Comparison of ENCODE assay signal across 8 cellular contexts in genomic region chr2:198296665-198297308, GRCh38.
A peak's percentile ranks its signal among the peaks of the same experiment; 100 is the strongest.
DNase-seq lines count a peak whose midpoint lies in the region; ATAC-seq, FAIRE-seq and TF ChIP-seq lines count a peak whose summit lies in the region.

No MANE protein-coding gene starts in this region.

- H3K9me3 ChIP-seq in Panc1 (ENCODE audit: control insufficient read depth, insufficient read depth, low read depth, low read length), result no peaks in the 10 kb centered on the region
- H3K9me3 ChIP-seq in neuronal stem cell (replicated peaks in 1 of 2; ENCODE audit: control insufficient read depth in 2 of 2, insufficient read depth in 1 of 2, low read depth in 1 of 2, low read length in 2 of 2), result no peaks in the 10 kb centered on the region
- no peaks in the 10 kb centered on the region for H3K9me3 ChIP-seq in tibial artery

- POLR2A ChIA-PET in Panc1 (lab: Charles Lee), result no interaction called here

- H3K4ac ChIP-seq in neuronal stem cell (ENCODE audit: low read length), result no peak overlapping the region

- WGBS in neuronal stem cell (ENCODE audit: extremely low coverage in 2 of 2, insufficient read length in 2 of 2, insufficient replicate concordance in 1 of 2), 2 donors, result no CpG with 5 or more reads among the region's 8 CpGs

- no peak overlapping the region for H3K4me3 ChIP-seq in Panc1 (ENCODE audit: low read depth in 2 of 2, low read length in 2 of 2)
- H3K4me3 ChIP-seq in fibroblast of the aortic adventitia (ENCODE audit: low read depth, low read length), result no peak overlapping the region
- H3K4me3 ChIP-seq in neuronal stem cell (ENCODE audit: low read length in 2 of 2), result no peak overlapping the region
- no peak overlapping the region for H3K4me3 ChIP-seq in tibial artery

- no peak overlapping the region for H3K4me2 ChIP-seq in neuronal stem cell (ENCODE audit: insufficient read depth, low read length, poor library complexity, severe bottlenecking)

- H2AFZ ChIP-seq in neuronal stem cell (ENCODE audit: low read length), result no peak overlapping the region

- no TSS peak for BruUV-seq in Panc1 (replicated peaks; lab: Mats Ljungman, UMichigan)

- H2BK12ac ChIP-seq in neuronal stem cell (ENCODE audit: low read length), result no peak overlapping the region

- intact Hi-C loops in Panc1 (cut with micrococcal nuclease; ENCODE audit: unreplicated experiment), result loop anchor here (1.0 kb wide), 1 partner anchor 493 kb away; no protein-coding TSS in a partner anchor
- intact Hi-C loops in tibial artery (cut with DNase I; ENCODE audit: low total_unique reads), result loop anchor here (2.0 kb wide), 1 partner anchor 496 kb away; no protein-coding TSS in a partner anchor

- no peak overlapping the region for H2BK120ac ChIP-seq in neuronal stem cell (ENCODE audit: low read depth, low read length)

- H4K91ac ChIP-seq in neuronal stem cell (ENCODE audit: low read depth, low read length, poor library complexity), result no peak overlapping the region

- no peak overlapping the region for H2BK15ac ChIP-seq in neuronal stem cell (ENCODE audit: low read length)

- H3K27me3 ChIP-seq in Panc1 (ENCODE audit: control insufficient read depth, insufficient read depth, low read length), result 0 out of 2 replicates have a peak, but pooled peaks cover 4% of the 10 kb centered on the region
- peaks cover 0 to 6% (median 0%) of the 10 kb centered on the region in 3 experiments for H3K27me3 ChIP-seq in neuronal stem cell (ENCODE audit: control insufficient read depth in 3 of 3, insufficient read depth in 3 of 3, low read depth in 1 of 3, low read length in 3 of 3)
- no peaks in the 10 kb centered on the region for H3K27me3 ChIP-seq in tibial artery

- H3K9ac ChIP-seq in neuronal stem cell (ENCODE audit: low read depth, low read length, poor library complexity), result no peak overlapping the region

- TF ChIP-seq CTCF in Panc1 (IDR thresholded peaks at IDR 0.05) (peak; percentile 87), fibroblast of the aortic adventitia (IDR thresholded peaks at IDR 0.05; ENCODE audit: insufficient read depth, low read length) (peak; percentile 74), tibial artery (IDR thresholded peaks at IDR 0.05) (peak; percentile 82 to 87)

- no peak overlapping the region for H3K18ac ChIP-seq in neuronal stem cell (ENCODE audit: low read length)

- DNase-seq in DMS53 treated with DMSO at 0.1 percent for 48 hours (lab: John Stamatoyannopoulos, UW; ENCODE audit: unreplicated experiment), result peak; percentile 21
- peak; percentile 51 for DNase-seq in HTR-8/SVneo (ENCODE audit: insufficient read length, low spot score)
- DNase-seq in Panc1 (ENCODE audit: low read depth, low spot score), result peak; percentile 38
- peak; percentile 63 to 69 for DNase-seq in activated T-cell treated with anti-CD3 and anti-CD28 coated beads, Interleukin-2, amount 50 U/mL, for 48 hours
- DNase-seq in fibroblast of the aortic adventitia (ENCODE audit: low read depth), result peak; percentile 71
- DNase-seq in neuronal stem cell (ENCODE audit: low spot score), result peak; percentile 82
- peak in 1 of 2 donors; percentile 30 for DNase-seq in tibial artery

- in situ Hi-C loops in Panc1 (cut with HindIII; ENCODE audit: low pct_unique_long_range_greater_than_20kb, low sequenced_read_pairs), result no loop called here

- H3K27ac ChIP-seq in Panc1 (ENCODE audit: low read length), result no peak overlapping the region
- no peak overlapping the region for H3K27ac ChIP-seq in neuronal stem cell (replicated peaks; ENCODE audit: low read length)
- H3K27ac ChIP-seq in tibial artery, result no peak overlapping the region

- H2AK5ac ChIP-seq in neuronal stem cell (ENCODE audit: low read depth, low read length), result no peak overlapping the region

- peak; percentile 93 for ATAC-seq in GM21515 (IDR thresholded peaks at IDR 0.05; ENCODE audit: unreplicated experiment)
- ATAC-seq in Panc1, result peak; percentile 88

- no peaks in the 10 kb centered on the region for H3K79me1 ChIP-seq in neuronal stem cell (ENCODE audit: low read depth, low read length)

- H4K8ac ChIP-seq in neuronal stem cell (ENCODE audit: low read depth, low read length), result no peak overlapping the region

- no peak overlapping the region for H2BK5ac ChIP-seq in neuronal stem cell (ENCODE audit: low read length)

- CTCF ChIA-PET in Panc1 (lab: Charles Lee), result interaction anchor here (0.7 to 0.9 kb wide), 3 partner anchors 45 to 843 kb away, joined by 3 to 6 read pairs (median 5); no protein-coding TSS in a partner anchor

- no peak overlapping the region for H3K23ac ChIP-seq in neuronal stem cell (ENCODE audit: low read depth, low read length, poor library complexity)

- no peaks in the 10 kb centered on the region for H3K4me1 ChIP-seq in Panc1 (ENCODE audit: control insufficient read depth, insufficient read depth, low read length)
- H3K4me1 ChIP-seq in neuronal stem cell (ENCODE audit: control insufficient read depth in 2 of 2, insufficient read depth in 1 of 2, low read depth in 1 of 2, low read length in 2 of 2), result no peaks in the 10 kb centered on the region
- H3K4me1 ChIP-seq in tibial artery, result no peaks in the 10 kb centered on the region

- H3K36me3 ChIP-seq in Panc1 (ENCODE audit: control insufficient read depth, insufficient read depth, low read length) (no peaks in the 10 kb centered on the region), neuronal stem cell (replicated peaks in 1 of 2; ENCODE audit: control insufficient read depth in 2 of 2, insufficient read depth in 2 of 2, low read length in 2 of 2) (no peaks in the 10 kb centered on the region), tibial artery (no peaks in the 10 kb centered on the region)

- H3K14ac ChIP-seq in neuronal stem cell (ENCODE audit: low read length), result no peak overlapping the region

- no peak for FAIRE-seq in HTR-8/SVneo (lab: Jason Lieb, UNC)
